Comparison of ENCODE assay signal across 1 cellular context in the genomic region with DNA sequence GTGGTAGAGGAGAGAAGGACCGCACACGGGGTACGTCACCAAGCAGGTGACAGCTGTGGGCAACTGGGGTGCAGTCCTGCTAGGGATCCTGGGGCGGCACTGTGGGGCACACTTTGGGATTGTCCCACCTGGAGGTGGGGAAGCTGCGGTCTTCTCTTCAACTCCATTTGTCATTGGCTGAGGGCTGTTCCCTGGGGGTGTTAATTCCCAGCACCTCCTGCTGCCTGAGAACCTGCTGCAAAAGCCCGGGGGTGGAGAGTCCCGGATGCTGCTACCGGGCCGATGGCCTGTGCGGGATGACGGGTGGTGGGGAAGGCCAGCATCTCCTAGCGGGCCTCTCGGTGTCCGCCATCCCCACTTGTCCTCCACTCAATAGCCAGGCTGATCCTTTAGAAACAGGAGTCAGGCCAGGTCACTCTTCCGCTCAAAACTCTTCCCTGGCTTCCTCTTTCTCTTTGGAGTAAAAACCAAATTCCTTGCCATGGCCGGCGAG.
TF ChIP-seq lines count a peak whose summit lies in the region.

No MANE protein-coding gene starts in this region.

TF ChIP-seq in GM23338, 12 proteins besides CTCF, POLR2A, EP300 and RAD21 (continued from another document):
- TF ChIP-seq, protein P1, sequence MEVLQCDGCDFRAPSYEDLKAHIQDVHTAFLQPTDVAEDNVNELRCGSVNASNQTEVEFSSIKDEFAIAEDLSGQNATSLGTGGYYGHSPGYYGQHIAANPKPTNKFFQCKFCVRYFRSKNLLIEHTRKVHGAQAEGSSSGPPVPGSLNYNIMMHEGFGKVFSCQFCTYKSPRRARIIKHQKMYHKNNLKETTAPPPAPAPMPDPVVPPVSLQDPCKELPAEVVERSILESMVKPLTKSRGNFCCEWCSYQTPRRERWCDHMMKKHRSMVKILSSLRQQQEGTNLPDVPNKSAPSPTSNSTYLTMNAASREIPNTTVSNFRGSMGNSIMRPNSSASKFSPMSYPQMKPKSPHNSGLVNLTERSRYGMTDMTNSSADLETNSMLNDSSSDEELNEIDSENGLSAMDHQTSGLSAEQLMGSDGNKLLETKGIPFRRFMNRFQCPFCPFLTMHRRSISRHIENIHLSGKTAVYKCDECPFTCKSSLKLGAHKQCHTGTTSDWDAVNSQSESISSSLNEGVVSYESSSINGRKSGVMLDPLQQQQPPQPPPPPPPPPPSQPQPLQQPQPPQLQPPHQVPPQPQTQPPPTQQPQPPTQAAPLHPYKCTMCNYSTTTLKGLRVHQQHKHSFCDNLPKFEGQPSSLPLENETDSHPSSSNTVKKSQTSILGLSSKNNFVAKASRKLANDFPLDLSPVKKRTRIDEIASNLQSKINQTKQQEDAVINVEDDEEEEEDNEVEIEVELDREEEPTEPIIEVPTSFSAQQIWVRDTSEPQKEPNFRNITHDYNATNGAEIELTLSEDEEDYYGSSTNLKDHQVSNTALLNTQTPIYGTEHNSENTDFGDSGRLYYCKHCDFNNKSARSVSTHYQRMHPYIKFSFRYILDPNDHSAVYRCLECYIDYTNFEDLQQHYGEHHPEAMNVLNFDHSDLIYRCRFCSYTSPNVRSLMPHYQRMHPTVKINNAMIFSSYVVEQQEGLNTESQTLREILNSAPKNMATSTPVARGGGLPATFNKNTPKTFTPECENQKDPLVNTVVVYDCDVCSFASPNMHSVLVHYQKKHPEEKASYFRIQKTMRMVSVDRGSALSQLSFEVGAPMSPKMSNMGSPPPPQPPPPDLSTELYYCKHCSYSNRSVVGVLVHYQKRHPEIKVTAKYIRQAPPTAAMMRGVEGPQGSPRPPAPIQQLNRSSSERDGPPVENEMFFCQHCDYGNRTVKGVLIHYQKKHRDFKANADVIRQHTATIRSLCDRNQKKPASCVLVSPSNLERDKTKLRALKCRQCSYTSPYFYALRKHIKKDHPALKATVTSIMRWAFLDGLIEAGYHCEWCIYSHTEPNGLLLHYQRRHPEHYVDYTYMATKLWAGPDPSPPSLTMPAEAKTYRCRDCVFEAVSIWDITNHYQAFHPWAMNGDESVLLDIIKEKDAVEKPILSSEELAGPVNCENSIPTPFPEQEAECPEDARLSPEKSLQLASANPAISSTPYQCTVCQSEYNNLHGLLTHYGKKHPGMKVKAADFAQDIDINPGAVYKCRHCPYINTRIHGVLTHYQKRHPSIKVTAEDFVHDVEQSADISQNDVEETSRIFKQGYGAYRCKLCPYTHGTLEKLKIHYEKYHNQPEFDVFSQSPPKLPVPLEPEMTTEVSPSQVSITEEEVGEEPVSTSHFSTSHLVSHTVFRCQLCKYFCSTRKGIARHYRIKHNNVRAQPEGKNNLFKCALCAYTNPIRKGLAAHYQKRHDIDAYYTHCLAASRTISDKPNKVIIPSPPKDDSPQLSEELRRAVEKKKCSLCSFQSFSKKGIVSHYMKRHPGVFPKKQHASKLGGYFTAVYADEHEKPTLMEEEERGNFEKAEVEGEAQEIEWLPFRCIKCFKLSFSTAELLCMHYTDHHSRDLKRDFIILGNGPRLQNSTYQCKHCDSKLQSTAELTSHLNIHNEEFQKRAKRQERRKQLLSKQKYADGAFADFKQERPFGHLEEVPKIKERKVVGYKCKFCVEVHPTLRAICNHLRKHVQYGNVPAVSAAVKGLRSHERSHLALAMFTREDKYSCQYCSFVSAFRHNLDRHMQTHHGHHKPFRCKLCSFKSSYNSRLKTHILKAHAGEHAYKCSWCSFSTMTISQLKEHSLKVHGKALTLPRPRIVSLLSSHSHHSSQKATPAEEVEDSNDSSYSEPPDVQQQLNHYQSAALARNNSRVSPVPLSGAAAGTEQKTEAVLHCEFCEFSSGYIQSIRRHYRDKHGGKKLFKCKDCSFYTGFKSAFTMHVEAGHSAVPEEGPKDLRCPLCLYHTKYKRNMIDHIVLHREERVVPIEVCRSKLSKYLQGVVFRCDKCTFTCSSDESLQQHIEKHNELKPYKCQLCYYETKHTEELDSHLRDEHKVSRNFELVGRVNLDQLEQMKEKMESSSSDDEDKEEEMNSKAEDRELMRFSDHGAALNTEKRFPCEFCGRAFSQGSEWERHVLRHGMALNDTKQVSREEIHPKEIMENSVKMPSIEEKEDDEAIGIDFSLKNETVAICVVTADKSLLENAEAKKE (CRISPR knock-in tag; IDR thresholded peaks at IDR 0.05): no peak
- TF ChIP-seq EZH2 (IDR thresholded peaks at IDR 0.05; ENCODE audit: low read depth, unreplicated experiment) (no peak), NANOG (IDR thresholded peaks at IDR 0.05; ENCODE audit: borderline replicate concordance) (no peak), CREB1 (CRISPR knock-in tag; IDR thresholded peaks at IDR 0.05; ENCODE audit: low read depth) (no peak), ZNF331 (CRISPR knock-in tag; IDR thresholded peaks at IDR 0.05; ENCODE audit: low read depth) (no peak), POLR2AphosphoS5 (IDR thresholded peaks at IDR 0.05; ENCODE audit: low read depth) (no peak), ZNF114 (CRISPR knock-in tag; IDR thresholded peaks at IDR 0.05) (no peak), EZH2phosphoT487 (IDR thresholded peaks at IDR 0.05; ENCODE audit: unreplicated experiment) (no peak)
TF ChIP-seq in GM23338: peak in this region for 0.
